In the genomic region with DNA sequence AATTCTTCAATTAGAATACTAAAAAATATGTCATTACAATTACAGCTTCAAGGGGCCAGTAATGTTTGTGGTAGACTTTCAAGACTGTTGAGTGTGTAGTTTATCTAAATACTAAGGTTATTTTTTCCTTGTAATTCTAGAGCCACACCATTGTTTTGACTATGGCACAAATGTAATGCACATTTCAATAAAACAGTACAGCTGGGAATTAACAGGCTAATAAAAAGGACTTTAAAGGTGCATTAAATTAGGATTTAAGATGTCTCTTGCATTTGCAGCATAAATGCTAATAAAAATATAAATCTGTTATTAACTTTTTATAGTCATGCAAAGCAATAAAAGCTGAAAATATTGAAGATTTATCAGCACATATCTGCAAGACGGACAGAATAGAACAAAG, we compare ENCODE assay signal across 8 cellular contexts.
"Had no signal": no experiment of that assay in that cellular context is flagged by ENCODE, and none has a peak within 500 bp of the region (broad histone marks: within the 10 kb centered on the region; RNA-seq: fewer than 3 reads in every experiment).

No MANE protein-coding gene starts in this region.

- H3K27ac Mint-ChIP-seq: IgD-negative memory B cell had no signal

- H3K4me2 ChIP-seq: KMS-11 had no signal

- ATAC-seq: HepG2, K562 had no signal

- H3K4me1 Mint-ChIP-seq: IgD-negative memory B cell had no signal

- H3K4me3 Mint-ChIP-seq: IgD-negative memory B cell had no signal

- DNase-seq: IMR-90, KBM-7, KG1 had no signal

- H3K9ac ChIP-seq: KMS-11 had no signal

- H3K36me3 Mint-ChIP-seq: IgD-negative memory B cell had no signal

- H3K27ac ChIP-seq: HL-60, KMS-11 had no signal

- H3K4me3 ChIP-seq: K562 had no signal

- H3K9me3 Mint-ChIP-seq: IgD-negative memory B cell had no signal

- H3K27me3 Mint-ChIP-seq: IgD-negative memory B cell had no signal
